In the genomic region with DNA sequence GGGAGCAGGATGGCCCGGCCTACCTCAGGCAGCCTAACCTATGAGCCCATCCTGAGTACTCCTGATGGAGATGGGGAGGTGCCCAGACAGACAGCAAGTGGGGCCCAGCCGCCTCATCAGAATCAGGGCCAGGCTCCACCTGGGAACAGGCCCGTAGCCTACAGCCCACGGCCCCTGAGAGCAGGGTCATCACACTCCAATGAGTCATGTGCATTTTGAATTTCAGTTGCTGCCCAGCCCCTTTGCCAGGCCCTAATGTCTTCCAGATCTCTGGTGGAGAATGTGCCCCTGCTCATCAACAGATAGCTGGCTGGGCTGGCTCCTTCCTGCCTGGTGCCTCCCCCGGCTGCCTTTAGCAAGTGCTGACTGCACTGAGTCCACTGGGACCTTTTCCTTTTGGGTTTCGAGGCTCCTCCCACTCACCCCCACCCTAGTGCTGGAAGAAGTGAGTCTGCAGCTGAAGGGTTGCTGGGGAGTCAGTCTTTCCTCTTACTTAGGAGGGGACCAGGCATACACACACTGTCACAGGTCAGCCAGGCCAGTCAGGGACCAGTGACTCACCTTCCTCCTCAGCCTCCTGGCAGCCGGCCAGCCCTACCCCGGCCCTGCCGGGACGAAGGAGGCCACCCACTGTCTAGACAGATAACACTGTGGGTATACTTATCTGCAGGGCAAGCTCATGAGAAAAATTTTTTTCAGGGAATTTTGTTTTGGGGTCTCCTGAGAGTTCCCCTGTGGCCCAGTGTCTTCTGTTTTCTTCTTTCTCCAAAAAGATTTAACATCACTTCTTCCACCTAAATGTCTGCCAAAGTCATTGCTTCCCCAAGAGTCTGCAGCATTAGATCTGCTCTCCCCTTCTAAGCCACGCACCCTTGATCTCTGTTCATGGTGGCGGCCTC, we compare ENCODE assay signal across 6 cellular contexts. TPM values are rescaled to one million over a fixed set of nuclear protein-coding genes. Genes with fewer than 3 reads are reported as not detected.
DNase-seq lines count a peak whose midpoint lies in the region; ATAC-seq and TF ChIP-seq lines count a peak whose summit lies in the region.

No MANE protein-coding gene starts in this region.

- H2AFZ ChIP-seq in PC-3 (ENCODE audit: low read length) = no peak overlapping the region

- no peaks in the 10 kb centered on the region for H3K79me2 ChIP-seq in PC-3 (ENCODE audit: low read length)

- no peaks in the 10 kb centered on the region for H3K4me1 Mint-ChIP-seq in neural crest cell

- no peaks in the 10 kb centered on the region for H3K27me3 ChIP-seq in PC-3 (ENCODE audit: low read length)

- DNase-seq in ELF-1 (ENCODE audit: low read depth, low spot score) (peak; percentile 63), PC-3 (peak; percentile 80), astrocyte of the hippocampus (ENCODE audit: low read depth, low spot score) (peak; percentile 86), neural crest cell (ENCODE audit: low read depth, low spot score) (no peak)

- peak overlapping the region; percentile 40 for H3K9ac ChIP-seq in PC-3 (ENCODE audit: low read length)

- POLR2A ChIA-PET in PC-3 (lab: Charles Lee; ENCODE audit: unreplicated experiment) = no interaction called here

- H3K4me1 ChIP-seq in PC-3 (ENCODE audit: insufficient read depth, low read length) = peaks cover 18% of the 10 kb centered on the region

- H3K4me3 ChIP-seq in PC-3 (ENCODE audit: low read length) = no peak overlapping the region

- H4K20me1 ChIP-seq in PC-3 (ENCODE audit: low read length) = no peaks in the 10 kb centered on the region

- intact Hi-C loops in PC-3 (cut with micrococcal nuclease) = no loop called here

- peak overlapping the region; percentile 71 for H3K27ac Mint-ChIP-seq in neural crest cell (ENCODE audit: unreplicated experiment)

- TF ChIP-seq CTCF in PC-3 (conservative IDR thresholded peaks at IDR 0.05; ENCODE audit: low read depth, low read length) (no peak), neural crest cell (conservative IDR thresholded peaks at IDR 0.05) (no peak)

- ATAC-seq in PC-3 (peak; percentile 92), HG02610 (IDR thresholded peaks at IDR 0.05; ENCODE audit: unreplicated experiment) (no peak), HG02588 (IDR thresholded peaks at IDR 0.05; ENCODE audit: unreplicated experiment) (no peak)

- H3K9me2 ChIP-seq in PC-3 (replicated peaks; ENCODE audit: low read length) = no peaks in the 10 kb centered on the region

- peak overlapping the region; percentile 61 for H3K4me2 ChIP-seq in PC-3 (ENCODE audit: low read length)

- H3F3A ChIP-seq in PC-3 (ENCODE audit: low read length, unreplicated experiment) = no peaks in the 10 kb centered on the region

- no peak overlapping the region for H3K4me3 Mint-ChIP-seq in neural crest cell

- no peaks in the 10 kb centered on the region for H3K36me3 Mint-ChIP-seq in neural crest cell (ENCODE audit: low read depth)

- CTCF ChIA-PET in PC-3 (lab: Charles Lee) = no interaction called here

- no TSS peak for BruUV-seq in PC-3 (replicated peaks; lab: Mats Ljungman, UMichigan)

- H3K9me3 Mint-ChIP-seq in neural crest cell = no peaks in the 10 kb centered on the region

- no peaks in the 10 kb centered on the region for H3K9me3 ChIP-seq in PC-3 (ENCODE audit: low read length)

- no peaks in the 10 kb centered on the region for H3K27me3 Mint-ChIP-seq in neural crest cell (ENCODE audit: low read depth)

- no peaks in the 10 kb centered on the region; the same call in 1 of the 2 replicates for H3K36me3 ChIP-seq in PC-3 (ENCODE audit: low read depth, low read length)

- peak overlapping the region; percentile 70 for H3K27ac ChIP-seq in PC-3 (ENCODE audit: low read length)

RNA-seq across cellular contexts. Expression of a gene that starts 9.1 kb away (rescaled TPM):
- 1.7 and 2.6 TPM in 2 replicates for total RNA-seq in PC-3 (2014; rRNA removed)
- total RNA-seq in neural crest cell = 4.7 and 6.0 TPM in 2 replicates

RNA-seq across cellular contexts. Expression of a gene that starts 10.9 kb away (rescaled TPM):
- total RNA-seq in PC-3 (2014; rRNA removed) (58.4 and 95.7 TPM in 2 replicates), neural crest cell (42.3 and 43.5 TPM in 2 replicates)

RNA-seq across cellular contexts. Expression of a gene that starts 14.9 kb away (rescaled TPM):
- 1.2 and 1.3 TPM in 2 replicates for total RNA-seq in PC-3 (2014; rRNA removed)
- total RNA-seq in neural crest cell = 8.0 and 9.2 TPM in 2 replicates

RNA-seq across cellular contexts. Expression of a gene that starts 18.5 kb away (rescaled TPM):
- total RNA-seq in PC-3 (2014; rRNA removed) (30.6 and 40.1 TPM in 2 replicates), neural crest cell (38.9 TPM in 2 replicates)

RNA-seq across cellular contexts. Expression of a gene that starts 20.2 kb away (rescaled TPM):
- 267 and 284 TPM in 2 replicates for total RNA-seq in PC-3 (2014; rRNA removed)
- 139 and 141 TPM in 2 replicates for total RNA-seq in neural crest cell
